ENCODE assay signal across 7 cellular contexts in genomic region chr19:43620061-43621001, GRCh38. TPM values are rescaled to one million over a fixed set of nuclear protein-coding genes. Genes with fewer than 3 reads are reported as not detected.
A peak's percentile ranks its signal among the peaks of the same experiment; 100 is the strongest.
DNase-seq lines count a peak whose midpoint lies in the region; ATAC-seq and TF ChIP-seq lines count a peak whose summit lies in the region.

No MANE protein-coding gene starts in this region.

- DNase-seq in LNCaP clone FGC (ENCODE audit: low read depth) (no peak), right atrium auricular region (ENCODE audit: low spot score) (no peak), NCI-H1105 treated with DMSO at 0.1 percent for 48 hours (lab: John Stamatoyannopoulos, UW) (no peak), occipital lobe (lab: John Stamatoyannopoulos, UW) (no peak)
- DNase-seq in activated T-helper 1 cell treated with anti-CD3 and anti-CD28 coated beads, Interleukin-2, amount 50 U/mL, for 16 hours (ENCODE audit: low read depth in 1 of 2, low spot score in 1 of 2): peak; percentile 62 to 72
- peak; percentile 78 for DNase-seq in stimulated activated CD8-positive, alpha-beta memory T cell treated with anti-CD3 and anti-CD28 coated beads, Interleukin-12 subunit alpha, Interleukin-12 subunit beta, amount 100 ng/mL, for 1 hour (ENCODE audit: low read depth)

- H3K27ac ChIP-seq in right atrium auricular region: peak overlapping the region; percentile 94 to 97

- TF ChIP-seq CTCF in LNCaP clone FGC (IDR thresholded peaks at IDR 0.05; ENCODE audit: control insufficient read depth, extremely low read depth, insufficient read depth): no peak
- no peak for TF ChIP-seq CTCF in right atrium auricular region (IDR thresholded peaks at IDR 0.05)

- H3K36me3 ChIP-seq in right atrium auricular region: no peaks in the 10 kb centered on the region

- H3K4me3 ChIP-seq in LNCaP clone FGC (ENCODE audit: low read depth, low read length): peak overlapping the region; percentile 65
- peak overlapping the region; percentile 86 to 92 for H3K4me3 ChIP-seq in right atrium auricular region

- H3K4me1 ChIP-seq in right atrium auricular region: peaks cover 0 to 17% of the 10 kb centered on the region in 2 donors

- H3K27me3 ChIP-seq in right atrium auricular region: no peaks in the 10 kb centered on the region

- H3K9me3 ChIP-seq in right atrium auricular region: no peaks in the 10 kb centered on the region

- no peak for ATAC-seq in HG03521 (IDR thresholded peaks at IDR 0.05; ENCODE audit: unreplicated experiment)

RNA-seq across cellular contexts. Expression of gene ZNF428, which starts 0.9 kb away (rescaled TPM):
- total RNA-seq in right atrium auricular region (10 to 100 TPM; 23.4 to 25.7 TPM), occipital lobe (111 TPM)

RNA-seq across cellular contexts. Expression of gene SRRM5, which starts 8.4 kb away (rescaled TPM):
- total RNA-seq in right atrium auricular region (under 1 TPM in 1 of 2 donors, not detected in 1; 0.28 TPM), occipital lobe (not detected)

RNA-seq across cellular contexts. Expression of gene CADM4, which starts 19.3 kb away (rescaled TPM):
- total RNA-seq in right atrium auricular region: 1 to 10 TPM; 6.6 to 9.6 TPM
- total RNA-seq in occipital lobe: 98.4 TPM

RNA-seq across cellular contexts. Expression of gene ZNF576, which starts 23.9 kb away (rescaled TPM):
- total RNA-seq in right atrium auricular region (10 to 100 TPM in 1 of 2 donors, 1 to 10 TPM in 1; 8.9 to 16.4 TPM), occipital lobe (5.1 TPM)

RNA-seq across cellular contexts. Expression of gene IRGQ, which starts 24.4 kb away (rescaled TPM):
- total RNA-seq in right atrium auricular region (10 to 100 TPM; 24.7 to 25.9 TPM), occipital lobe (105 TPM)

Comparison
In these comparisons a context has a peak if more than half of its experiments do, and no peak if none do; other contexts are left out.
1. DNase-seq: peak in activated T-helper 1 cell treated with anti-CD3 and anti-CD28 coated beads, Interleukin-2, amount 50 U/mL, for 16 hours (2 of 2) and stimulated activated CD8-positive, alpha-beta memory T cell treated with anti-CD3 and anti-CD28 coated beads, Interleukin-12 subunit alpha, Interleukin-12 subunit beta, amount 100 ng/mL, for 1 hour (single experiment); none in LNCaP clone FGC (single experiment), right atrium auricular region (single experiment), NCI-H1105 treated with DMSO at 0.1 percent for 48 hours (single experiment) and occipital lobe (single experiment).